ENCODE assay signal across 1 cellular context in the genomic region with DNA sequence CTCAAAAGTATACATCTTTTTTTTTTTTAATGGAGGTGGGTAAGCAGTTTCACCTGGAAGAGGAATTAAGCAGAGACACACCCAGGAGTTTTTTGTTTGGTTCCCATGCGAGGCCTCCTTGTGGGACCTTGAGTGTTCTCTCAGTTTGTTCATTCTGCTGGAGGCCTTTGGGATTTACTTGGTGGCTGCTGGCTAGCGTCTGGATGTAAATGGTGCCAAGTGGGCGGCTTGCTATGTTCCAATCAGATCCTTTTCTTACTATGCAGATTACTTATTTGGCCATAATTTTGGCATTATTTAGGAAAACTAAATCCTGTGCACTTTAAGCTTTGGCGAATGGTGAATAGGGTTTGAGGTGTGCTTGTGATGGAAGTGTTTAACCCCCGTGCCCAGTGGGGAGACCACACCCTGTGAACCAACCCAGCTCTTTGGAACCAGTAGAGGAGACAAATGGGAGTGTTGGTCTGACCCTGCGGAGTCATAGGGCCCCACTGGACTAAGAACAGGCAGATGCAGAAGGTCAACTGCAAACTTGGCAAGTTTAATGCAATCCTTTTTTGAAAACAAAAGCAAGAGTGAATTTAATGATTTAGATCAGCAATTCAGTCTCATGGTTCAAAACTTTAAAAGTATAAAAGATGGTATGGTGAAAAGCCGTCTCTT.
TF ChIP-seq lines count a peak whose summit lies in the region.

No MANE protein-coding gene starts in this region.

TF ChIP-seq in SK-N-SH, 30 proteins besides CTCF, POLR2A, EP300 and RAD21 (continued from another document):
- TF ChIP-seq ZBTB33 (IDR thresholded peaks at IDR 0.05; ENCODE audit: borderline replicate concordance, low read depth) (no peak), TEAD4 (IDR thresholded peaks at IDR 0.05; ENCODE audit: borderline replicate concordance, insufficient read depth) (no peak)
